Comparison of ENCODE assay signal across 14 cellular contexts in genomic region chr1:40056519-40057309, GRCh38. TPM values are rescaled to one million over a fixed set of nuclear protein-coding genes. Genes with fewer than 3 reads are reported as not detected.
A peak's percentile ranks its signal among the peaks of the same experiment; 100 is the strongest.
DNase-seq lines count a peak whose midpoint lies in the region; ATAC-seq, FAIRE-seq and TF ChIP-seq lines count a peak whose summit lies in the region.
"Had no signal": no experiment of that assay in that cellular context is flagged by ENCODE, and none has a peak within 500 bp of the region (broad histone marks: within the 10 kb centered on the region; RNA-seq: fewer than 3 reads in every experiment).

No MANE protein-coding gene starts in this region.

- no peak for FAIRE-seq in astrocyte (lab: Jason Lieb, UNC)

- peaks cover 88% of the 10 kb centered on the region for H3K4me1 ChIP-seq in CD8-positive, alpha-beta T cell (ENCODE audit: insufficient read depth, low read length)
- H3K4me1 ChIP-seq in astrocyte (ENCODE audit: insufficient read depth, low read length): peaks cover 25% of the 10 kb centered on the region
- H3K4me1 ChIP-seq in gastrocnemius medialis: peaks cover 44 to 49% of the 10 kb centered on the region in 2 donors

- ATAC-seq in CD8-positive, alpha-beta T cell: no peak
- ATAC-seq in left lobe of liver (no peak), gastrocnemius medialis (no peak)
- ATAC-seq: foreskin keratinocyte had no signal

- intact Hi-C loops in CD8-positive, alpha-beta T cell (cut with DNase I, micrococcal nuclease): loop anchor here in 1 of 2 experiments (1.0 to 5.0 kb wide), 2 partner anchors 7 to 41 kb away; partner anchors contain the start of gene PPT1
- intact Hi-C loops in gastrocnemius medialis (cut with DNase I; ENCODE audit: low total_unique reads): no loop called here

- H3K4me2 ChIP-seq in astrocyte (ENCODE audit: low read length) (no peak overlapping the region), neural cell (ENCODE audit: low read length) (no peak overlapping the region)

- no peaks in the 10 kb centered on the region for H3K9me2 ChIP-seq in neural cell (ENCODE audit: insufficient read depth, low read length)

- H3K79me2 ChIP-seq in astrocyte (ENCODE audit: insufficient read depth, low read length): peaks cover 98% of the 10 kb centered on the region
- peaks cover 12% of the 10 kb centered on the region for H3K79me2 ChIP-seq in neural cell (replicated peaks; ENCODE audit: insufficient read depth, low read length)

- no peaks in the 10 kb centered on the region for H3K27me3 ChIP-seq in CD8-positive, alpha-beta T cell (ENCODE audit: insufficient read depth, low read length)
- H3K27me3 ChIP-seq in astrocyte (ENCODE audit: insufficient read depth, low read length): no peaks in the 10 kb centered on the region
- H3K27me3 ChIP-seq in neural cell (ENCODE audit: insufficient read depth, low read depth, low read length): no peaks in the 10 kb centered on the region
- no peaks in the 10 kb centered on the region for H3K27me3 ChIP-seq in gastrocnemius medialis
- H3K27me3 ChIP-seq: foreskin keratinocyte, right atrium auricular region, stomach had no signal

- H3F3A ChIP-seq in neural cell (ENCODE audit: insufficient read depth, low read length, poor library complexity, severe bottlenecking): no peaks in the 10 kb centered on the region

- H3K27ac Mint-ChIP-seq in CD8-positive, alpha-beta T cell: peak overlapping the region; percentile 81
- H3K27ac Mint-ChIP-seq in IgD-negative memory B cell: peak overlapping the region; percentile 29 to 88 (median 67)
- H3K27ac Mint-ChIP-seq in astrocyte (ENCODE audit: unreplicated experiment): peak overlapping the region; percentile 7

- CTCF ChIA-PET in CD8-positive, alpha-beta T cell (lab: Charles Lee): interaction anchor here (1.3 to 4.4 kb wide), 4 partner anchors 9 to 24 kb away, joined by 3 to 20 read pairs (median 10); no protein-coding TSS in a partner anchor

- peaks cover 94% of the 10 kb centered on the region for H3K4me1 Mint-ChIP-seq in CD8-positive, alpha-beta T cell (ENCODE audit: low read depth)
- H3K4me1 Mint-ChIP-seq in IgD-negative memory B cell (peaks cover 53 to 80% (median 64%) of the 10 kb centered on the region in 3 donors), astrocyte (ENCODE audit: low read depth, unreplicated experiment) (peaks cover 52% of the 10 kb centered on the region)

- H2AFZ ChIP-seq in astrocyte (ENCODE audit: low read depth, low read length) (no peak overlapping the region), neural cell (ENCODE audit: low read depth, low read length) (no peak overlapping the region)

- H3K9ac ChIP-seq in astrocyte (ENCODE audit: low read length) (no peak overlapping the region), neural cell (ENCODE audit: low read length) (no peak overlapping the region)

- H3K36me3 Mint-ChIP-seq in CD8-positive, alpha-beta T cell: peaks cover 76% of the 10 kb centered on the region
- H3K36me3 Mint-ChIP-seq in IgD-negative memory B cell (peaks cover 4% of the 10 kb centered on the region), astrocyte (ENCODE audit: low read depth, unreplicated experiment) (peaks cover 12% of the 10 kb centered on the region)

- no peaks in the 10 kb centered on the region for H3K27me3 Mint-ChIP-seq in CD8-positive, alpha-beta T cell (ENCODE audit: low read depth)
- H3K27me3 Mint-ChIP-seq in IgD-negative memory B cell: no peaks in the 10 kb centered on the region
- H3K27me3 Mint-ChIP-seq in astrocyte (ENCODE audit: low read depth, unreplicated experiment): no peaks in the 10 kb centered on the region

- peaks cover 98% of the 10 kb centered on the region for H4K20me1 ChIP-seq in astrocyte (ENCODE audit: insufficient read depth, low read length)
- no peaks in the 10 kb centered on the region for H4K20me1 ChIP-seq in neural cell (ENCODE audit: insufficient read depth)

- peaks cover 16% of the 10 kb centered on the region for H3K36me3 ChIP-seq in CD8-positive, alpha-beta T cell (ENCODE audit: insufficient read depth, low read length)
- peaks cover 37% of the 10 kb centered on the region for H3K36me3 ChIP-seq in astrocyte (ENCODE audit: insufficient read depth, low read length)
- peaks cover 7% of the 10 kb centered on the region for H3K36me3 ChIP-seq in neural cell (ENCODE audit: insufficient read depth, low read length)
- H3K36me3 ChIP-seq in gastrocnemius medialis: peaks cover 0 to 21% of the 10 kb centered on the region in 2 donors

- in situ Hi-C loops in gastrocnemius medialis (cut with MboI; ENCODE audit: low sequenced_read_pairs in 4 of 4): no loop called here

- H3K9me3 Mint-ChIP-seq in CD8-positive, alpha-beta T cell: no peaks in the 10 kb centered on the region
- H3K9me3 Mint-ChIP-seq in IgD-negative memory B cell (no peaks in the 10 kb centered on the region), astrocyte (ENCODE audit: unreplicated experiment) (no peaks in the 10 kb centered on the region)

- TF ChIP-seq POLR2A in gastrocnemius medialis (IDR thresholded peaks at IDR 0.05): no peak

- POLR2A ChIA-PET in CD8-positive, alpha-beta T cell (lab: Charles Lee): interaction anchor here (2.1 to 6.2 kb wide), 3 partner anchors 7 to 19 kb away, joined by 7 to 68 read pairs (median 27); partner anchors contain the start of gene CAP1

- peak overlapping the region; percentile 26 for H3K4me3 Mint-ChIP-seq in CD8-positive, alpha-beta T cell
- H3K4me3 Mint-ChIP-seq in IgD-negative memory B cell: peak overlapping the region in 3 of 4 donors; percentile 7 to 68 (median 51)
- no peak overlapping the region for H3K4me3 Mint-ChIP-seq in astrocyte (ENCODE audit: unreplicated experiment)

- no peaks in the 10 kb centered on the region for H3K9me3 ChIP-seq in CD8-positive, alpha-beta T cell (ENCODE audit: low read length)
- no peaks in the 10 kb centered on the region for H3K9me3 ChIP-seq in astrocyte (ENCODE audit: insufficient read depth, low read depth, low read length)
- no peaks in the 10 kb centered on the region for H3K9me3 ChIP-seq in neural cell (ENCODE audit: low read length)
- no peaks in the 10 kb centered on the region for H3K9me3 ChIP-seq in gastrocnemius medialis
- H3K9me3 ChIP-seq: right atrium auricular region, stomach had no signal

- H3K27ac ChIP-seq in CD8-positive, alpha-beta T cell (ENCODE audit: low read depth, low read length): peak overlapping the region; percentile 12
- H3K27ac ChIP-seq in astrocyte (ENCODE audit: low read depth, low read length) (no peak overlapping the region), neural cell (ENCODE audit: low read length) (no peak overlapping the region), gastrocnemius medialis (peak overlapping the region in 2 of 4 donors; percentile 70 to 73)
- H3K27ac ChIP-seq: foreskin keratinocyte, right atrium auricular region had no signal

- no peak for TF ChIP-seq CTCF in CD8-positive, alpha-beta T cell (IDR thresholded peaks at IDR 0.05)
- no peak for TF ChIP-seq CTCF in astrocyte (IDR thresholded peaks at IDR 0.05; ENCODE audit: insufficient read depth, low read depth, low read length)
- TF ChIP-seq CTCF in neural cell (IDR thresholded peaks at IDR 0.05; ENCODE audit: poor library complexity, severe bottlenecking): no peak
- TF ChIP-seq CTCF in gastrocnemius medialis (IDR thresholded peaks at IDR 0.05 in 4 of 5, conservative IDR thresholded peaks at IDR 0.05 in 1 of 5): no peak

- no peak for TF ChIP-seq EP300 in neural cell (conservative IDR thresholded peaks at IDR 0.05; ENCODE audit: poor library complexity, severe bottlenecking)

- no peak for TF ChIP-seq RAD21 in neural cell (conservative IDR thresholded peaks at IDR 0.05)

- peak in 1 of 7 experiments; percentile 25 for DNase-seq in CD8-positive, alpha-beta T cell
- DNase-seq in astrocyte (ENCODE audit: low read depth) (no peak), left lobe of liver (ENCODE audit: low spot score) (no peak), gastrocnemius medialis (no peak)
- no peak for DNase-seq in activated effector memory CD4-positive, alpha-beta T cell treated with Interleukin-2 at 50 U/mL for 16 hours
- DNase-seq: activated CD4-positive, alpha-beta T cell treated with anti-CD3 and anti-CD28 coated beads, Interleukin-2, amount 50 U/mL, for 1 hour; foreskin keratinocyte; NCI-H1105; stimulated activated CD4-positive, alpha-beta T cell treated with anti-CD3 and anti-CD28 coated beads, Interleukin-4, amount 100 ng/mL, for 4 hours; stomach; SW 1271 had no signal

- H3K4me3 ChIP-seq in CD8-positive, alpha-beta T cell (ENCODE audit: low read depth, low read length): no peak overlapping the region
- H3K4me3 ChIP-seq in astrocyte (ENCODE audit: insufficient read depth, low read depth, low read length) (no peak overlapping the region), neural cell (ENCODE audit: low read length) (peak overlapping the region; percentile 9), gastrocnemius medialis (no peak overlapping the region)
- H3K4me3 ChIP-seq: right atrium auricular region, stomach had no signal

TF ChIP-seq in neural cell, 6 proteins besides CTCF, POLR2A, EP300 and RAD21 (continues in another document):
- no peak for TF ChIP-seq EZH2 (IDR thresholded peaks at IDR 0.05; ENCODE audit: borderline replicate concordance, insufficient read depth, low read length, poor library complexity, severe bottlenecking)

RNA-seq across cellular contexts. Expression of gene CAP1, which starts 16.2 kb away (rescaled TPM):
- 100 to 1,000 TPM; 123 to 126 TPM for total RNA-seq in CD8-positive, alpha-beta T cell
- 424 TPM for polyA plus RNA-seq in IgD-negative memory B cell
- 929 and 930 TPM in 2 replicates for total RNA-seq in astrocyte
- 162 and 168 TPM in 2 replicates for polyA plus RNA-seq in neural cell
- 149 and 158 TPM in 2 replicates for polyA minus RNA-seq in neural cell
- 98.9 TPM for total RNA-seq in left lobe of liver
- 10 to 100 TPM; 35.5 to 67.0 (median 48.7) TPM for total RNA-seq in gastrocnemius medialis

RNA-seq across cellular contexts. Expression of gene PPT1, which starts 40.3 kb away (rescaled TPM):
- 10 to 100 TPM; 32.2 to 34.2 TPM for total RNA-seq in CD8-positive, alpha-beta T cell
- polyA plus RNA-seq in IgD-negative memory B cell (107 TPM), neural cell (58.1 and 64.6 TPM in 2 replicates)
- total RNA-seq in astrocyte (33.1 and 37.0 TPM in 2 replicates), left lobe of liver (14.0 TPM), gastrocnemius medialis (10 to 100 TPM in 2 of 4 donors, 1 to 10 TPM in 2; 8.5 to 23.2 (median 13.4) TPM)
- 47.2 and 49.2 TPM in 2 replicates for polyA minus RNA-seq in neural cell

Comparison
In these comparisons a context has a peak if more than half of its experiments do, and no peak if none do; other contexts are left out.
1. H3K27ac Mint-ChIP-seq: peak in every context shown above with its lines; median percentile 81 in CD8-positive, alpha-beta T cell; 67 in IgD-negative memory B cell; 7 in astrocyte.